ENCODE assay signal across 14 cellular contexts in genomic region chr5:65364907-65365306, GRCh38.
A peak's percentile ranks its signal among the peaks of the same experiment; 100 is the strongest.
DNase-seq lines count a peak whose midpoint lies in the region; ATAC-seq and TF ChIP-seq lines count a peak whose summit lies in the region.
"Had no signal": no experiment of that assay in that cellular context is flagged by ENCODE, and none has a peak within 500 bp of the region (broad histone marks: within the 10 kb centered on the region; RNA-seq: fewer than 3 reads in every experiment).

No MANE protein-coding gene starts in this region.

- H3K27me3 ChIP-seq in HUES6 (ENCODE audit: control insufficient read depth, insufficient read depth, low read length) (no peaks in the 10 kb centered on the region), aorta (ENCODE audit: control insufficient read depth in 1 of 2, insufficient read depth in 2 of 2, low read length in 1 of 2) (no peaks in the 10 kb centered on the region), sigmoid colon (no peaks in the 10 kb centered on the region), adrenal gland (no peaks in the 10 kb centered on the region)
- H3K27me3 ChIP-seq: BLaER1 treated with 17β-estradiol and CSF1 and Interleukin-3, amounts not matched to agents 10 nM and 100 nM had no signal

- H3K9me3 ChIP-seq in HUES6 (ENCODE audit: control insufficient read depth, insufficient read depth, low read depth, low read length) (no peaks in the 10 kb centered on the region), aorta (ENCODE audit: control insufficient read depth, low read length) (no peaks in the 10 kb centered on the region), sigmoid colon (no peaks in the 10 kb centered on the region), adrenal gland (replicated peaks in 1 of 3) (no peaks in the 10 kb centered on the region)
- H3K9me3 ChIP-seq: BLaER1 treated with 17β-estradiol and CSF1 and Interleukin-3, amounts not matched to agents 10 nM and 100 nM had no signal

- no peak for TF ChIP-seq POLR2A in sigmoid colon (IDR thresholded peaks at IDR 0.05)
- no peak for TF ChIP-seq POLR2A in adrenal gland (IDR thresholded peaks at IDR 0.05)

- ATAC-seq in WTC11 (no peak), aorta (ENCODE audit: low FRiP score) (no peak), HG02642 (IDR thresholded peaks at IDR 0.05; ENCODE audit: poor library complexity, unreplicated experiment) (no peak)

- H3K9me3 Mint-ChIP-seq in WTC11: no peaks in the 10 kb centered on the region
- H3K9me3 Mint-ChIP-seq: activated B cell treated with CpG ODN at 0.5 μM for 24 hours; stimulated activated naive CD8-positive, alpha-beta T cell treated with anti-CD3 and anti-CD28 coated beads, Interleukin-15, Interleukin-2, amounts not matched to agents 100 ng/mL and 50 ng/mL, for 24 hours had no signal

- no peak overlapping the region for H3K9ac ChIP-seq in HUES6 (ENCODE audit: low read length)
- H3K9ac ChIP-seq: BLaER1 treated with 17β-estradiol and CSF1 and Interleukin-3, amounts not matched to agents 10 nM and 100 nM had no signal

- H3K27ac Mint-ChIP-seq in WTC11: peak overlapping the region; percentile 41; the same call in 1 of the 2 replicates
- H3K27ac Mint-ChIP-seq: activated B cell treated with CpG ODN at 0.5 μM for 24 hours; stimulated activated naive CD8-positive, alpha-beta T cell treated with anti-CD3 and anti-CD28 coated beads, Interleukin-15, Interleukin-2, amounts not matched to agents 100 ng/mL and 50 ng/mL, for 24 hours had no signal

- H3K36me3 ChIP-seq in HUES6 (ENCODE audit: control insufficient read depth, insufficient read depth, low read length) (no peaks in the 10 kb centered on the region), aorta (ENCODE audit: control insufficient read depth in 1 of 2, insufficient read depth in 2 of 2, low read length in 1 of 2) (no peaks in the 10 kb centered on the region), sigmoid colon (no peaks in the 10 kb centered on the region), adrenal gland (replicated peaks in 1 of 2) (no peaks in the 10 kb centered on the region)
- H3K36me3 ChIP-seq: BLaER1 treated with 17β-estradiol and CSF1 and Interleukin-3, amounts not matched to agents 10 nM and 100 nM had no signal

- no peak overlapping the region for H3K4me3 ChIP-seq in HUES6 (ENCODE audit: low read depth, low read length)
- no peak overlapping the region for H3K4me3 ChIP-seq in aorta (ENCODE audit: low read length in 2 of 2)
- no peak overlapping the region for H3K4me3 ChIP-seq in sigmoid colon
- no peak overlapping the region for H3K4me3 ChIP-seq in adrenal gland
- H3K4me3 ChIP-seq: BLaER1 treated with 17β-estradiol and CSF1 and Interleukin-3, amounts not matched to agents 10 nM and 100 nM had no signal

- H3K4me1 ChIP-seq in HUES6 (ENCODE audit: control insufficient read depth, insufficient read depth, low read length) (peaks cover 18% of the 10 kb centered on the region), aorta (ENCODE audit: control insufficient read depth in 1 of 2, insufficient read depth in 2 of 2, low read length in 2 of 2) (peaks cover 0 to 3% of the 10 kb centered on the region in 2 donors), sigmoid colon (peaks cover 0 to 11% (median 8%) of the 10 kb centered on the region in 4 donors), adrenal gland (replicated peaks in 1 of 2) (no peaks in the 10 kb centered on the region)
- H3K4me1 ChIP-seq: BLaER1 treated with 17β-estradiol and CSF1 and Interleukin-3, amounts not matched to agents 10 nM and 100 nM had no signal

- intact Hi-C loops in aorta (cut with DNase I): loop anchor here (10.0 kb wide), 2 partner anchors 110 to 260 kb away; no protein-coding TSS in a partner anchor
- intact Hi-C loops in sigmoid colon (cut with DNase I): no loop called here
- intact Hi-C loops in adrenal gland (cut with DNase I): no loop called here

- peaks cover 26% of the 10 kb centered on the region for H3K4me1 Mint-ChIP-seq in WTC11
- H3K4me1 Mint-ChIP-seq: activated B cell treated with CpG ODN at 0.5 μM for 24 hours had no signal

- H3K36me3 Mint-ChIP-seq in WTC11: no peaks in the 10 kb centered on the region

- H3K27me3 Mint-ChIP-seq in WTC11 (ENCODE audit: low read depth): no peaks in the 10 kb centered on the region
- H3K27me3 Mint-ChIP-seq: activated B cell treated with CpG ODN at 0.5 μM for 24 hours; stimulated activated naive CD8-positive, alpha-beta T cell treated with anti-CD3 and anti-CD28 coated beads, Interleukin-15, Interleukin-2, amounts not matched to agents 100 ng/mL and 50 ng/mL, for 24 hours had no signal

- TF ChIP-seq CTCF in WTC11 (IDR thresholded peaks at IDR 0.05) (no peak), sigmoid colon (IDR thresholded peaks at IDR 0.05) (no peak), adrenal gland (IDR thresholded peaks at IDR 0.05) (no peak)

- POLR2A ChIA-PET in WTC11 (lab: Charles Lee): no interaction called here

- TF ChIP-seq EP300 in sigmoid colon (IDR thresholded peaks at IDR 0.05): no peak

- 68 to 77% methylated on average over 2 of the region's 2 CpGs for WGBS in aorta, 2 donors
- 74 to 81% methylated on average over 2 of the region's 2 CpGs for WGBS in sigmoid colon, 2 donors
- WGBS in adrenal gland, 4 donors: 79 to 89% (median 84%) methylated on average over 2 of the region's 2 CpGs

- DNase-seq in COR-L47 (lab: John Stamatoyannopoulos, UW) (peak; percentile 43), WTC11 (ENCODE audit: low spot score) (no peak), kidney tubule cell (ENCODE audit: low spot score) (peak; percentile 35), aorta (no peak), sigmoid colon (no peak), adrenal gland (no peak)
- DNase-seq: activated B cell treated with CpG ODN at 0.5 μM for 24 hours; activated CD8-positive, alpha-beta memory T cell treated with anti-CD3 and anti-CD28 coated beads, Interleukin-2, amount 50 U/mL, for 4 hours; activated naive CD4-positive, alpha-beta T cell treated with anti-CD3 and anti-CD28 coated beads, Interleukin-2, amount 50 U/mL, for 16 hours; islet precursor cell had no signal

- CTCF ChIA-PET in WTC11 (lab: Charles Lee): interaction anchor here (0.6 to 0.8 kb wide), 2 partner anchors 9 to 1215 kb away, joined by 3 to 4 read pairs; no protein-coding TSS in a partner anchor

- no peak overlapping the region for H3K4me3 Mint-ChIP-seq in WTC11
- H3K4me3 Mint-ChIP-seq: activated B cell treated with CpG ODN at 0.5 μM for 24 hours; stimulated activated naive CD8-positive, alpha-beta T cell treated with anti-CD3 and anti-CD28 coated beads, Interleukin-15, Interleukin-2, amounts not matched to agents 100 ng/mL and 50 ng/mL, for 24 hours had no signal

- H3K27ac ChIP-seq in HUES6 (ENCODE audit: low read depth, low read length) (0 out of 2 replicates have a peak overlapping the region, but pooled peaks have one; percentile 6), aorta (ENCODE audit: low read depth in 1 of 2, low read length in 2 of 2) (no peak overlapping the region), sigmoid colon (no peak overlapping the region), adrenal gland (no peak overlapping the region)
- H3K27ac ChIP-seq: BLaER1 treated with 17β-estradiol and CSF1 and Interleukin-3, amounts not matched to agents 10 nM and 100 nM had no signal

TF ChIP-seq in WTC11, 78 proteins besides CTCF, POLR2A, EP300 and RAD21:
- TF ChIP-seq STAT6 (CRISPR knock-in tag; conservative IDR thresholded peaks at IDR 0.05; ENCODE audit: low read depth): no peak
- TF ChIP-seq EMX1 (CRISPR knock-in tag; IDR thresholded peaks at IDR 0.05): no peak
- no peak for TF ChIP-seq ZNF416 (CRISPR knock-in tag; IDR thresholded peaks at IDR 0.05)

Comparison
In these comparisons a context has a peak if more than half of its experiments do, and no peak if none do; other contexts are left out.
1. DNase-seq: peak in COR-L47 (single experiment) and kidney tubule cell (single experiment); none in WTC11 (single experiment), aorta (0 of 2), sigmoid colon (single experiment) and adrenal gland (0 of 7).
2. intact Hi-C loops: an anchor here in aorta (10.0 kb wide); none called in sigmoid colon and adrenal gland.